Comparison of ENCODE assay signal across 18 cellular contexts in the genomic region with DNA sequence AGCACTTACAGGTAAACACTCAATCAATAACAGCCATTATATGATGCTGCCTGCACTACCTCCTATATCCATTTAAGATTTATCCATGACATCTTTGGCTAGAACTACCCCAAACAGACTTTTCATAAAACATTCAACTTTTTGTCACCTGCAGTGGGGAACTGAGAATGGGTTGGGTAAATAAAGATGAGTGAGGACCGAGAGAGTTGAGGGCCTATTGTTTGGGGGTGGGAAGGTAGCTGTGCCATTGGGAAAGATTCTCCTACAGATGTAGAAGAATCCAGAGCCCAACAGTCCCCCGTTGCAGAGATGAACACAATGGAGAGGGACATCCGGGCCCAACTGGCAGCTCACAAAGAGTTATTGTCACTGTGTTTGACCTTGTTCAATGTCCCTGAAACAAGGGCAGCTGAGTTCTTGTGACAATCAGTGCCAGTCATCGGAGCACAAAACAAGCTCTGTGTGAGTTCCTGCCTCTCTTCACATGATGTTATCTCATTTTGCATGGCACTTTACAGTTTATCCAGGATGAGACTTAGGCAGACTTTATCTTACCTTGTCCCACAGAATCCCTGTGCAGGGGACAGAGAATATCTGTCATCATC. TPM values are rescaled to one million over a fixed set of nuclear protein-coding genes. Genes with fewer than 3 reads are reported as not detected.
DNase-seq lines count a peak whose midpoint lies in the region; TF ChIP-seq lines count a peak whose summit lies in the region.
"Had no signal": no experiment of that assay in that cellular context is flagged by ENCODE, and none has a peak within 500 bp of the region (broad histone marks: within the 10 kb centered on the region; RNA-seq: fewer than 3 reads in every experiment).

No MANE protein-coding gene starts in this region.

- H3K4me1 ChIP-seq in hepatocyte (ENCODE audit: insufficient read depth), result no peaks in the 10 kb centered on the region

- no peak overlapping the region for H3K4me2 ChIP-seq in hepatocyte

- no peak overlapping the region for H3K4me3 ChIP-seq in hepatocyte

- H3K9me2 ChIP-seq in hepatocyte (replicated peaks; ENCODE audit: insufficient read depth), result no peaks in the 10 kb centered on the region

- H3K79me2 ChIP-seq in hepatocyte, result no peaks in the 10 kb centered on the region

- H3K9me3 ChIP-seq in hepatocyte (ENCODE audit: low read depth), result no peaks in the 10 kb centered on the region

- H4K20me1 ChIP-seq in hepatocyte (ENCODE audit: insufficient read depth, poor library complexity, severe bottlenecking), result no peaks in the 10 kb centered on the region

- peak in 51 of 58 donors; percentile 16 to 93 (median 73) for DNase-seq in anterior cingulate cortex (lab: John Stamatoyannopoulos, UW)
- peak in 42 of 51 donors; percentile 9 to 94 (median 73) for DNase-seq in hypothalamus (lab: John Stamatoyannopoulos, UW)
- peak in 52 of 56 donors; percentile 33 to 95 (median 82) for DNase-seq in nucleus accumbens (lab: John Stamatoyannopoulos, UW)
- DNase-seq in stimulated activated CD4-positive, alpha-beta T cell treated with anti-CD3 and anti-CD28 coated beads, Interleukin-4, amount 100 ng/mL, for 24 hours, result no peak
- DNase-seq in hepatocyte (ENCODE audit: low spot score), result no peak
- no peak for DNase-seq in RPMI8226
- DNase-seq: ACHN; Calu3; CD4-positive, alpha-beta T cell; DMS53; KBM-7; MV-4-11; NCI-H1417; NCI-H187 treated with DMSO at 0.1 percent for 48 hours; NCI-H2171; NCI-H446; NK-92 treated with Interleukin-12 subunit alpha and Interleukin-12 subunit beta, amount 100 ng/mL, for 24 hours had no signal

- no peaks in the 10 kb centered on the region for H3K27me3 ChIP-seq in hepatocyte

- no peak for TF ChIP-seq CTCF in hepatocyte (IDR thresholded peaks at IDR 0.05; ENCODE audit: poor library complexity)

- no peaks in the 10 kb centered on the region for H3K36me3 ChIP-seq in hepatocyte (replicated peaks; ENCODE audit: insufficient read depth, low read depth)

- no peak overlapping the region for H2AFZ ChIP-seq in hepatocyte

- 85% methylated on average over 4 of the region's 4 CpGs for WGBS in hepatocyte (ENCODE audit: low lambda C conversion rate, missing lambda C conversion rate)

- peak overlapping the region; percentile 100 for H3K27ac ChIP-seq in temporal lobe (ENCODE audit: low read depth, low read length)
- H3K27ac ChIP-seq in hepatocyte, result no peak overlapping the region

RNA-seq across cellular contexts. Expression of a gene that starts 11.5 kb away (rescaled TPM):
- 3.7 TPM for total RNA-seq in temporal lobe
- total RNA-seq in hepatocyte, result 20.1 and 24.1 TPM in 2 replicates
- polyA plus RNA-seq in hepatocyte, result 18.7 and 26.9 TPM in 2 replicates

Comparison
In these comparisons a context has a peak if more than half of its experiments do, and no peak if none do; other contexts are left out.
1. DNase-seq: peak in anterior cingulate cortex (51 of 58), hypothalamus (42 of 51) and nucleus accumbens (52 of 56); none in stimulated activated CD4-positive, alpha-beta T cell treated with anti-CD3 and anti-CD28 coated beads, Interleukin-4, amount 100 ng/mL, for 24 hours (single experiment), hepatocyte (single experiment) and RPMI8226 (single experiment).